1 cellular context compared by ENCODE assay signal in the genomic region with DNA sequence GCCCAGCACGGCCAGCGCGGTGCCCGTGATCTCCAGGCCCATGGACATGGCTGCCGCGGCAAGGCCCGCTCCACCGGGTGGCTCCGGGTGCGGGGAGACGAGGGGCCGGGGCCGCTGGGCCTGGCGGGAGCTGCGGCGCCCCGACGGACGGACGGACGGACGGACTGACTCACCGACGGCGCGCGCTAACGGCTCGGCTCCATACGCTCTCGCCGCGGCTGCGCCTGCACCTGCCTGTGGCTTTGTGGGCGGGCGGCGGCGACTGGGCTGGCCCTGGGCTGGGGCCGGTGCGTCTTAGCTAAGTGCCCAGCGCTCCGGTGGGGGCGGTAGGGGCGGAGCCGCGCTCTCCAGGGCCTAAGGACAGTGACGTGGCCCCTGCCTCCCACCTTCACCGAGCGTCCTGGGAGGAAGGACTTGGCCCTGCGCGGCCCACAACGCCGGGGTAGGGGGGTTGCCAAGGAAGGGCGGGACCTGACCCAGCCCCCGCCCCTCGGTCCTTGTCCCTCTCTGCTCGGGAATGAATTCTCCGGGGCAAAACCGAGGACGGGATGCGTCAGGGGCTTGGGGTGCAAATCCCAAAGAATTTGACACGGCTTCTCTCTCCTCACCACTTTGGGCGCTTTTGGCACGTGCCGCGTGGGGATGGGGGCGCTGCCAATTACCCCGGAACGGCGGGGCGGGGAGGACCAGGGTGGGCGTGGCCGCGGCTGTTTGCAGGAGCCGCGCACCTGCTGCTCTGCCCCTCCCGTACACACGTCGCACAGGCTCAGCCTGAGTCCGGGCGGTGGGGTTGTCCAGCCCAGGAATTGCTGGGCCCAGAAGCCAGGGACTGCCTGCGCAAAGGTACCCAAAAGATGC.
A peak's percentile ranks its signal among the peaks of the same experiment; 100 is the strongest.
TF ChIP-seq lines count a peak whose summit lies in the region.

Gene CLDN3 (minus strand): TSS at position 269 of the 858 bp plus-strand sequence. CDS start 221 bp downstream, at position 48.

TF ChIP-seq in HepG2, 621 proteins besides CTCF, POLR2A, EP300 and RAD21 (continued from another document):
- TF ChIP-seq NFAT5 (CRISPR knock-in tag; IDR thresholded peaks at IDR 0.05): no peak
- TF ChIP-seq ZNF83 (CRISPR knock-in tag; IDR thresholded peaks at IDR 0.05; ENCODE audit: borderline replicate concordance): 0 out of 2 replicates have a peak, but pooled peaks have one; percentile 42
- no peak for TF ChIP-seq DR1 (CRISPR knock-in tag; IDR thresholded peaks at IDR 0.05)
- no peak for TF ChIP-seq ZFP41 (CRISPR knock-in tag; IDR thresholded peaks at IDR 0.05; ENCODE audit: borderline replicate concordance)
- TF ChIP-seq ZNF30 (CRISPR knock-in tag; IDR thresholded peaks at IDR 0.05): no peak
- no peak for TF ChIP-seq ATF7-NPFF (CRISPR knock-in tag; IDR thresholded peaks at IDR 0.05; ENCODE audit: low read depth)
- TF ChIP-seq YEATS4 (CRISPR knock-in tag; IDR thresholded peaks at IDR 0.05; ENCODE audit: borderline replicate concordance): peak; percentile 45; the same call in 1 of the 2 replicates
- no peak for TF ChIP-seq MEIS1 (CRISPR knock-in tag; IDR thresholded peaks at IDR 0.05; ENCODE audit: borderline replicate concordance)
- TF ChIP-seq, protein P1, sequence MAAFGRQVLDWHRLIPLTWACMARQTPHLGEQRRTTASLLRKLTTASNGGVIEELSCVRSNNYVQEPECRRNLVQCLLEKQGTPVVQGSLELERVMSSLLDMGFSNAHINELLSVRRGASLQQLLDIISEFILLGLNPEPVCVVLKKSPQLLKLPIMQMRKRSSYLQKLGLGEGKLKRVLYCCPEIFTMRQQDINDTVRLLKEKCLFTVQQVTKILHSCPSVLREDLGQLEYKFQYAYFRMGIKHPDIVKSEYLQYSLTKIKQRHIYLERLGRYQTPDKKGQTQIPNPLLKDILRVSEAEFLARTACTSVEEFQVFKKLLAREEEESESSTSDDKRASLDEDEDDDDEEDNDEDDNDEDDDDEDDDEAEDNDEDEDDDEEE (CRISPR knock-in tag; IDR thresholded peaks at IDR 0.05): no peak
- TF ChIP-seq NCOA5 (CRISPR knock-in tag; IDR thresholded peaks at IDR 0.05): no peak
- TF ChIP-seq DNMT3B (CRISPR knock-in tag; conservative IDR thresholded peaks at IDR 0.05): no peak
- no peak for TF ChIP-seq PBX3 (CRISPR knock-in tag; IDR thresholded peaks at IDR 0.05; ENCODE audit: borderline replicate concordance)
